Comparison of ENCODE assay signal across 8 cellular contexts in genomic region chr12:120437735-120438494, GRCh38. TPM values are rescaled to one million over a fixed set of nuclear protein-coding genes. Genes with fewer than 3 reads are reported as not detected.
DNase-seq lines count a peak whose midpoint lies in the region; ATAC-seq, FAIRE-seq and TF ChIP-seq lines count a peak whose summit lies in the region.

Gene COX6A1, plus strand, starts transcription at chr12:120438113. Its CDS starts 14 bp downstream, at chr12:120438127.

- peaks cover 21% of the 10 kb centered on the region for H3K79me2 ChIP-seq in HepG2 (ENCODE audit: insufficient read depth, low read length)

- H3K27me3 ChIP-seq in HepG2 (ENCODE audit: control insufficient read depth in 1 of 2, insufficient read depth in 2 of 2, low read length in 2 of 2): no peaks in the 10 kb centered on the region; a peak in 1 of 5 replicates

- BruUV-seq in HepG2 (replicated peaks; lab: Mats Ljungman, UMichigan): no TSS peak

- in situ Hi-C loops in HepG2 (cut with HindIII; ENCODE audit: extremely low pct_ligation_motif_present, low pct_unique_long_range_greater_than_20kb): loop anchor here (10.0 kb wide), 1 partner anchor 113 kb away; the partner anchor contains the start of gene PLA2G1B

- H3K9me3 ChIP-seq in HepG2 (ENCODE audit: low read length): no peaks in the 10 kb centered on the region

- peak within 1 kb of the TSS; percentile 99 for H2AFZ ChIP-seq in HepG2 (ENCODE audit: low read length)

- H3K4me2 ChIP-seq in HepG2 (ENCODE audit: low read depth, low read length): peak within 1 kb of the TSS; percentile 90

- CTCF ChIA-PET in HepG2 (lab: Yijun Ruan, JAX; ENCODE audit: low intra/inter-chr PET ratio, low total read pairs): interaction anchor here (1.0 kb wide), 1 partner anchor 82 kb away, joined by 3 read pairs; no protein-coding TSS in a partner anchor

- peaks cover 16% of the 10 kb centered on the region; the same call in 1 of the 2 replicates for H4K20me1 ChIP-seq in HepG2 (ENCODE audit: insufficient read depth, low read length)

- WGBS in HepG2 (ENCODE audit: low lambda C conversion rate): 0% methylated on average over 19 of the region's 59 CpGs

- POLR2A ChIA-PET in HepG2 (lab: Yijun Ruan, JAX): interaction anchor here (0.7 to 1.5 kb wide), 12 partner anchors 8 to 237 kb away, joined by 3 to 8 read pairs (median 4); partner anchors contain the start of genes RNU4-2, RPLP0 and SIRT4

- H3K9ac ChIP-seq in HepG2 (ENCODE audit: insufficient read depth, low read depth, low read length): peak within 1 kb of the TSS; percentile 79

- H3K27ac ChIP-seq in HepG2 (ENCODE audit: extremely low read length, insufficient read depth, low read length): peak within 1 kb of the TSS; percentile 52

- TF ChIP-seq CTCF in HepG2 (CRISPR knock-in tag; IDR thresholded peaks at IDR 0.05): peak; percentile 38

- no peak; the same call in 1 of the 2 replicates for TF ChIP-seq RAD21 in HepG2 (CRISPR knock-in tag; IDR thresholded peaks at IDR 0.05)

- peaks cover 31% of the 10 kb centered on the region for H3K4me1 ChIP-seq in HepG2 (ENCODE audit: insufficient read depth, low read length)

- DNase-seq in CD1c-positive myeloid dendritic cell (ENCODE audit: extremely low spot score) (peak; percentile 98), NCI-H748 treated with DMSO at 0.1 percent for 48 hours (lab: John Stamatoyannopoulos, UW) (peak; percentile 99), dermis blood vessel endothelial cell (peak; percentile 95), HepG2 (ENCODE audit: low spot score) (peak; percentile 99)
- DNase-seq in activated CD4-positive, alpha-beta T cell treated with anti-CD3 and anti-CD28 coated beads, Interleukin-2, amount 50 U/mL, for 24 hours (ENCODE audit: low read depth in 1 of 2, low spot score in 1 of 2): peak; percentile 92 to 99
- peak; percentile 96 for DNase-seq in stimulated activated CD4-positive, alpha-beta T cell treated with anti-CD3 and anti-CD28 coated beads, Interleukin-4, amount 100 ng/mL, for 1 hour

- peaks cover 6 to 12% of the 10 kb centered on the region in 2 experiments; a peak in 3 of 5 replicates for H3K36me3 ChIP-seq in HepG2 (replicated peaks in 1 of 2; ENCODE audit: control insufficient read depth in 1 of 2, insufficient read depth in 2 of 2, low read length in 2 of 2)

- H3K4me3 ChIP-seq in HepG2 (replicated peaks in 1 of 3; ENCODE audit: insufficient read depth in 1 of 3, low read depth in 2 of 3, low read length in 3 of 3): peak within 1 kb of the TSS; percentile 85 to 96 (median 90)

- TF ChIP-seq POLR2A in HepG2 (IDR thresholded peaks at IDR 0.05; ENCODE audit: insufficient read depth in 1 of 2, low read depth in 2 of 2, low read length in 2 of 2): peak; percentile 71 to 85

- intact Hi-C loops in HepG2 (cut with micrococcal nuclease; ENCODE audit: unreplicated experiment): loop anchor here (2.0 to 10.0 kb wide), 2 partner anchors 29 to 113 kb away; partner anchors contain the start of gene PLA2G1B

- ATAC-seq in GM19372 (IDR thresholded peaks at IDR 0.05; ENCODE audit: low read depth, unreplicated experiment) (peak; percentile 95), HG03558 (IDR thresholded peaks at IDR 0.05; ENCODE audit: extremely low read depth, unreplicated experiment) (peak; percentile 88), HepG2 (peak; percentile 97)

- TF ChIP-seq EP300 in HepG2 (IDR thresholded peaks at IDR 0.05; ENCODE audit: low read depth in 2 of 2, low read length in 2 of 2): no peak
- TF ChIP-seq EP300 in HepG2 (CRISPR knock-in tag; IDR thresholded peaks at IDR 0.05; ENCODE audit: borderline replicate concordance): no peak

- FAIRE-seq in HepG2 (lab: Jason Lieb, UNC): peak; percentile 88

TF ChIP-seq in HepG2, 621 proteins besides CTCF, POLR2A, EP300 and RAD21 (continues in another document):
- TF ChIP-seq PRPF4 (IDR thresholded peaks at IDR 0.05; ENCODE audit: low read depth, low read length, poor library complexity, severe bottlenecking) (no peak), ATF6 (CRISPR knock-in tag; conservative IDR thresholded peaks at IDR 0.05) (no peak), ZNF616 (CRISPR knock-in tag; IDR thresholded peaks at IDR 0.05; ENCODE audit: low read depth) (no peak), BRD4 (CRISPR knock-in tag; IDR thresholded peaks at IDR 0.05) (0 out of 2 replicates have a peak, but pooled peaks have one; percentile 26), ZNF691 (CRISPR knock-in tag; IDR thresholded peaks at IDR 0.05; ENCODE audit: borderline replicate concordance, low read depth) (peak; percentile 80), TBX2 (CRISPR knock-in tag; IDR thresholded peaks at IDR 0.05; ENCODE audit: borderline replicate concordance) (peak; percentile 75), ZNF878 (CRISPR knock-in tag; IDR thresholded peaks at IDR 0.05) (no peak), POLR2AphosphoS5 (IDR thresholded peaks at IDR 0.05; ENCODE audit: low read depth, low read length) (peak; percentile 83), MLX (CRISPR knock-in tag; IDR thresholded peaks at IDR 0.05) (0 out of 2 replicates have a peak, but pooled peaks have one; percentile 30), ARID3A (IDR thresholded peaks at IDR 0.05; ENCODE audit: low read depth, low read length) (no peak), THYN1 (CRISPR knock-in tag; IDR thresholded peaks at IDR 0.05; ENCODE audit: borderline replicate concordance, low read depth) (no peak)

RNA-seq across cellular contexts. Expression of gene COX6A1, which starts in this region (rescaled TPM):
- total RNA-seq in dermis blood vessel endothelial cell (363 and 658 TPM in 2 replicates), HepG2 (2016; rRNA removed; fragmentation: Illumina TruSeq; extraction: Trizol) (204 and 542 TPM in 2 replicates)
- 121 and 131 TPM in 2 replicates for total RNA-seq in HepG2 (2016; cell fraction: cytosol; rRNA removed; fragmentation: Illumina TruSeq; extraction: Trizol; ENCODE audit: low read depth)
- total RNA-seq in HepG2 (2016; cell fraction: insoluble cytoplasmic fraction; rRNA removed; fragmentation: Illumina TruSeq; extraction: Trizol): 226 and 562 TPM in 2 replicates
- 107 and 111 TPM in 2 replicates for total RNA-seq in HepG2 (2016; cell fraction: membrane; rRNA removed; fragmentation: Illumina TruSeq; extraction: Trizol)
- 291 and 339 TPM in 2 replicates for total RNA-seq in HepG2 (2016; cell fraction: nucleus; rRNA removed; fragmentation: Illumina TruSeq; extraction: Trizol)
- polyA plus RNA-seq in HepG2 (2011; rRNA removed): 655 and 673 TPM in 2 replicates
- polyA plus RNA-seq in HepG2 (2011; cell fraction: cytosol; rRNA removed): 682 and 991 TPM in 2 replicates
- 688 and 965 TPM in 2 replicates for polyA plus RNA-seq in HepG2 (2011; cell fraction: nucleus; rRNA removed)
- 389 and 405 TPM in 2 replicates for polyA plus RNA-seq in HepG2 (2012)
- 114 and 131 TPM in 2 replicates for polyA plus RNA-seq in HepG2 (2016; cell fraction: cytosol; fragmentation: Illumina TruSeq; extraction: Trizol; ENCODE audit: low read depth)
- 204 and 225 TPM in 2 replicates for polyA plus RNA-seq in HepG2 (2016; cell fraction: insoluble cytoplasmic fraction; fragmentation: Illumina TruSeq; extraction: Trizol; ENCODE audit: low read depth)
- 86.9 and 92.6 TPM in 2 replicates for polyA plus RNA-seq in HepG2 (2016; cell fraction: membrane; fragmentation: Illumina TruSeq; extraction: Trizol; ENCODE audit: low read depth)
- polyA plus RNA-seq in HepG2 (2016; cell fraction: nucleus; fragmentation: Illumina TruSeq; extraction: Trizol; ENCODE audit: insufficient read depth, low read depth): 490 and 539 TPM in 2 replicates
- polyA minus RNA-seq in HepG2 (2011; rRNA and poly(A)+ RNA removed; ENCODE audit: low replicate concordance): 318 and 569 TPM in 2 replicates
- polyA minus RNA-seq in HepG2 (2011; cell fraction: cytosol; rRNA and poly(A)+ RNA removed): 173 and 174 TPM in 2 replicates
- 97.8 and 134 TPM in 2 replicates for polyA minus RNA-seq in HepG2 (2011; cell fraction: nucleus; rRNA and poly(A)+ RNA removed)

Comparison
In these comparisons a context has a peak if more than half of its experiments do, and no peak if none do; other contexts are left out.
1. Peak in every context shown above with its lines: DNase-seq, ATAC-seq, H3K4me3 ChIP-seq and H3K27ac ChIP-seq.